ENCODE assay signal across 12 cellular contexts in the genomic region with DNA sequence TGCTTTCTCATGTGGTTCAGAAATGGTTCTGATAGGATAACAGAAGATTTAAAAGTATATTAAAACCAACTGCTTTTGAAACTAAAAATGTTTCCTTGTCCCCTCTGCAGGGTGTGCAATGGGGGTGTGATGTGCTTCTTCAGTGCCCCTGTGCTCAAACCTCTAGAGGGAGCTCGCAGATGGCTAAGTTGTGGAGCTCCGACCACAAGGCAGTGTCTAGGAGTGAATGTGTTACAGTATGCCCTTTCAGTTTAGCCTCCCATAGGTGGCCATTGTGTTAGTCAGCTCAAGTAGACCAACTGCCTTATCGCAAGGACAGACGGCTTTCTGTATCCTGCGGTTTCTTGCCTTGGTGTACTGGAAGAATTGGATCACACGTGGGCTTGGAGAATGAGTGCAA.
DNase-seq lines count a peak whose midpoint lies in the region; ATAC-seq and TF ChIP-seq lines count a peak whose summit lies in the region.
"Had no signal": no experiment of that assay in that cellular context is flagged by ENCODE, and none has a peak within 500 bp of the region (broad histone marks: within the 10 kb centered on the region; RNA-seq: fewer than 3 reads in every experiment).

No MANE protein-coding gene starts in this region.

- H3K27me3 ChIP-seq in PC-9 (ENCODE audit: insufficient read depth, low read depth) (no peaks in the 10 kb centered on the region), mesendoderm (ENCODE audit: insufficient read depth, low read length, poor library complexity) (no peaks in the 10 kb centered on the region), body of pancreas (no peaks in the 10 kb centered on the region)

- no peaks in the 10 kb centered on the region for H4K20me1 ChIP-seq in PC-9 (ENCODE audit: insufficient read depth)

- BruUV-seq in PC-9 (replicated peaks; lab: Mats Ljungman, UMichigan) = no TSS peak

- no peaks in the 10 kb centered on the region for H3F3A ChIP-seq in PC-9 (ENCODE audit: insufficient read depth, low read depth)

- H3K79me1 ChIP-seq in mesendoderm (ENCODE audit: low read length) = no peaks in the 10 kb centered on the region

- no peak overlapping the region for H2AFZ ChIP-seq in PC-9

- H2BK15ac ChIP-seq in mesendoderm (replicated peaks; ENCODE audit: low read depth) = no peak overlapping the region

- no peaks in the 10 kb centered on the region for H3K79me2 ChIP-seq in PC-9 (ENCODE audit: low read depth)
- H3K79me2 ChIP-seq in mesendoderm (ENCODE audit: control insufficient read depth, insufficient read depth, low read length) = no peaks in the 10 kb centered on the region

- H3K27ac ChIP-seq in PC-9 = no peak overlapping the region
- H3K27ac ChIP-seq in mesendoderm (ENCODE audit: low read depth, low read length) = no peak overlapping the region
- no peak overlapping the region for H3K27ac ChIP-seq in body of pancreas

- CTCF ChIA-PET in PC-9 (lab: Charles Lee) = no interaction called here

- POLR2A ChIA-PET in PC-9 (lab: Charles Lee; ENCODE audit: unreplicated experiment) = no interaction called here

- H2BK120ac ChIP-seq in mesendoderm (ENCODE audit: low read depth, low read length) = no peak overlapping the region

- no peak overlapping the region for H3K4ac ChIP-seq in mesendoderm (ENCODE audit: low read depth, low read length)

- H3K9me3 ChIP-seq in PC-9 (ENCODE audit: insufficient read depth, low read depth) (no peaks in the 10 kb centered on the region), body of pancreas (no peaks in the 10 kb centered on the region)

- peak; percentile 4 to 12 for DNase-seq in SHP77 (lab: John Stamatoyannopoulos, UW)
- no peak for DNase-seq in SHP77 treated with DMSO at 0.1 percent for 48 hours (lab: John Stamatoyannopoulos, UW)
- no peak for DNase-seq in PC-9
- DNase-seq in mesendoderm = peak; percentile 76
- DNase-seq in body of pancreas = no peak
- DNase-seq in Kasumi-1 (lab: John Stamatoyannopoulos, UW) = no peak
- no peak for DNase-seq in stimulated activated naive CD4-positive, alpha-beta T cell treated with Interleukin-2 at 50 U/mL for 16 hours (lab: John Stamatoyannopoulos, UW)
- DNase-seq: activated naive CD8-positive, alpha-beta T cell treated with anti-CD3 and anti-CD28 coated beads, Interleukin-2, amount 50 U/mL, for 24 hours; DMS79; NCI-H2107; stimulated activated naive CD8-positive, alpha-beta T cell treated with anti-CD3 and anti-CD28 coated beads, Interleukin-15, Interleukin-2, amounts not matched to agents 100 U/mL and 50 U/mL, for 24 hours had no signal

- H2AK5ac ChIP-seq in mesendoderm (ENCODE audit: low read length) = no peak overlapping the region

- H3K18ac ChIP-seq in mesendoderm (ENCODE audit: low read length) = no peak overlapping the region

- TF ChIP-seq CTCF in PC-9 (conservative IDR thresholded peaks at IDR 0.05) (0 out of 2 replicates have a peak, but pooled peaks have one; percentile 24), body of pancreas (IDR thresholded peaks at IDR 0.05) (no peak)

- no peaks in the 10 kb centered on the region for H3K4me1 ChIP-seq in PC-9 (replicated peaks; ENCODE audit: insufficient read depth)
- no peaks in the 10 kb centered on the region for H3K4me1 ChIP-seq in mesendoderm (ENCODE audit: control insufficient read depth, low read depth, low read length)
- H3K4me1 ChIP-seq in body of pancreas = no peaks in the 10 kb centered on the region

- no peak for TF ChIP-seq POLR2A in body of pancreas (IDR thresholded peaks at IDR 0.05)

- no peaks in the 10 kb centered on the region for H3K9me2 ChIP-seq in PC-9 (ENCODE audit: insufficient read depth)

- H3K9ac ChIP-seq in mesendoderm (ENCODE audit: low read length) = no peak overlapping the region

- no peak overlapping the region for H3K56ac ChIP-seq in mesendoderm (ENCODE audit: low read length)

- WGBS in mesendoderm (ENCODE audit: extremely low coverage, insufficient coverage, low lambda C conversion rate) = no CpG with 5 or more reads among the region's 6 CpGs
- WGBS in body of pancreas, 2 donors = 57 to 61% methylated on average over 6 of the region's 6 CpGs

- H3K4me3 ChIP-seq in PC-9 (no peak overlapping the region), mesendoderm (ENCODE audit: low read length) (no peak overlapping the region), body of pancreas (no peak overlapping the region)

- H3K4me2 ChIP-seq in PC-9 (no peak overlapping the region), mesendoderm (ENCODE audit: low read length) (no peak overlapping the region)

- H3K23ac ChIP-seq in mesendoderm (ENCODE audit: low read length) = no peak overlapping the region

- ATAC-seq in HG03432 (IDR thresholded peaks at IDR 0.05; ENCODE audit: unreplicated experiment) = peak; percentile 77
- no peak for ATAC-seq in body of pancreas
- ATAC-seq: activated naive CD8-positive, alpha-beta T cell treated with anti-CD3 and anti-CD28 coated beads, Interleukin-2, amount 50 U/mL, for 24 hours; stimulated activated naive CD8-positive, alpha-beta T cell treated with anti-CD3 and anti-CD28 coated beads, Interleukin-15, Interleukin-2, amounts not matched to agents 100 U/mL and 50 U/mL, for 24 hours had no signal

- no peak overlapping the region for H4K5ac ChIP-seq in mesendoderm (ENCODE audit: low read length)

- intact Hi-C loops in PC-9 (cut with micrococcal nuclease; ENCODE audit: unreplicated experiment) (no loop called here), body of pancreas (cut with DNase I) (no loop called here)

- H4K8ac ChIP-seq in mesendoderm (ENCODE audit: low read depth, low read length) = no peak overlapping the region

- H3K36me3 ChIP-seq in PC-9 (ENCODE audit: low read depth) (no peaks in the 10 kb centered on the region), mesendoderm (ENCODE audit: control insufficient read depth, insufficient read depth, low read length) (no peaks in the 10 kb centered on the region), body of pancreas (replicated peaks in 1 of 2; ENCODE audit: insufficient read depth in 1 of 2, low read depth in 2 of 2) (no peaks in the 10 kb centered on the region)

- no peak overlapping the region for H2BK5ac ChIP-seq in mesendoderm (ENCODE audit: low read length)

Comparison
In these comparisons a context has a peak if more than half of its experiments do, and no peak if none do; other contexts are left out.
1. DNase-seq: peak in SHP77 (2 of 2) and mesendoderm (single experiment); none in SHP77 treated with DMSO at 0.1 percent for 48 hours (single experiment), PC-9 (0 of 2), body of pancreas (0 of 4), Kasumi-1 (0 of 2) and stimulated activated naive CD4-positive, alpha-beta T cell treated with Interleukin-2 at 50 U/mL for 16 hours (single experiment).